Comparison of ENCODE assay signal across 21 cellular contexts in the genomic region with DNA sequence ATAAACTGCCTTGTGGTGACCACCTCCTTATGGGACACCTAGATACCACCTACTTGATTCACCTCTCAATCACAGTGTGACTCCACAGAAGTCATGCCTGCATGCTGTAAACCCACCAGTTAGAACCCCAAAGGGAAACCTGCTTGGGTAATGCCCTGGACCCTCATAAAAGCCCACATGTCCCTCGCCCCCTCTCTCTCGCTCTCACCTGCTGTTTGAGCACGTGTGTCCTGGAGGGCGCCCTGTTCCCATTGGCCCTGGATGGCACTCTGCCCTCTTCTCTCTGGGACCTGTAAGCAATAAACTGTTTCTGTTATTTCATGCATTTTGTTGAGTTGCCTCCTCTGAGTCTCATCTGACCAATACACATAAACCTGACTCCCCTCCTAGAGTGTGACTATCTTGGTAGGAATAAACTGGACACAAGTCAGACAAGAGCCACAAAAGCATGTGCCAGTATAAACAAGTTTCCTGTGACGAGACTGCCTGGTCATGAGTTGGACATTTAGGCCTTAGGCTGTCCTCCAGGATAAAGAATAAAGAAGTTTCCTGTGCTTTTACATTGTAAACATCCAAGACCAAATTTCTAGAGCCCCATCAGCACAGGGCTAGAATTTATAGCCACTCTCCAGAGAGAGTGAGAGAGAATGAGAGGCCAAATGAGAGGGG. TPM values are rescaled to one million over a fixed set of nuclear protein-coding genes. Genes with fewer than 3 reads are reported as not detected.
DNase-seq lines count a peak whose midpoint lies in the region; ATAC-seq, FAIRE-seq and TF ChIP-seq lines count a peak whose summit lies in the region.
"Had no signal": no experiment of that assay in that cellular context is flagged by ENCODE, and none has a peak within 500 bp of the region (broad histone marks: within the 10 kb centered on the region; RNA-seq: fewer than 3 reads in every experiment).

No MANE protein-coding gene starts in this region.

- H3K9me3 ChIP-seq in right atrium auricular region = peaks cover 0 to 15% of the 10 kb centered on the region in 2 donors
- H3K9me3 ChIP-seq: upper lobe of right lung had no signal

- no peak for ATAC-seq in left ventricle myocardium superior
- no peak for ATAC-seq in activated CD4-positive, CD25-positive, alpha-beta regulatory T cell treated with anti-CD3 and anti-CD28 coated beads, Interleukin-2, amount 50 U/mL, for 24 hours
- ATAC-seq: upper lobe of right lung had no signal

- H3K27me3 ChIP-seq in right atrium auricular region = no peaks in the 10 kb centered on the region
- peaks cover 3% of the 10 kb centered on the region for H3K27me3 ChIP-seq in bronchial epithelial cell (ENCODE audit: control insufficient read depth, insufficient read depth, low read length)
- H3K27me3 ChIP-seq: upper lobe of right lung had no signal

- no peaks in the 10 kb centered on the region for H3K4me1 ChIP-seq in right atrium auricular region

- no peak overlapping the region for H3K4me3 ChIP-seq in right atrium auricular region
- no peak overlapping the region for H3K4me3 ChIP-seq in bronchial epithelial cell (ENCODE audit: low read depth, low read length)
- H3K4me3 ChIP-seq: upper lobe of right lung had no signal

- DNase-seq in right atrium auricular region (ENCODE audit: low spot score) = no peak
- DNase-seq in left ventricle myocardium superior = no peak
- DNase-seq in bronchial epithelial cell (ENCODE audit: low read depth) = peak; percentile 53
- DNase-seq in left kidney (ENCODE audit: low read depth, low spot score) = peak; percentile 14
- no peak for DNase-seq in activated naive CD4-positive, alpha-beta T cell treated with Interleukin-2 at 50 U/mL for 16 hours
- no peak for DNase-seq in SK-N-DZ (ENCODE audit: low spot score)
- no peak for DNase-seq in NCI-H2196 (lab: John Stamatoyannopoulos, UW; ENCODE audit: unreplicated experiment)
- DNase-seq: activated CD4-positive, CD25-positive, alpha-beta regulatory T cell treated with anti-CD3 and anti-CD28 coated beads, Interleukin-2, amount 50 U/mL, for 72 hours; activated naive CD8-positive, alpha-beta T cell treated with anti-CD3 and anti-CD28 coated beads for 36 hours; hippocampal formation; NCI-H1417 treated with DMSO at 0.1 percent for 48 hours; NCI-H510A; nephron progenitor cell; OCI-M1; right cardiac atrium; stimulated activated CD4-positive, alpha-beta T cell treated with anti-CD3 and anti-CD28 coated beads, Interleukin-4, amount 100 ng/mL, for 24 hours; upper lobe of right lung had no signal

- peak; percentile 93 for FAIRE-seq in bronchial epithelial cell (lab: Jason Lieb, UNC)
- FAIRE-seq: H54 had no signal

- intact Hi-C loops in left ventricle myocardium superior (cut with micrococcal nuclease) = no loop called here

- H3K36me3 ChIP-seq in right atrium auricular region = no peaks in the 10 kb centered on the region
- no peaks in the 10 kb centered on the region for H3K36me3 ChIP-seq in bronchial epithelial cell (ENCODE audit: control insufficient read depth, insufficient read depth, low read length)
- H3K36me3 ChIP-seq: upper lobe of right lung had no signal

- peak overlapping the region; percentile 9 to 45 for H3K27ac ChIP-seq in right atrium auricular region
- H3K27ac ChIP-seq: upper lobe of right lung had no signal

- TF ChIP-seq CTCF in right atrium auricular region (IDR thresholded peaks at IDR 0.05) (no peak), bronchial epithelial cell (IDR thresholded peaks at IDR 0.05; ENCODE audit: insufficient read depth, low read length, severe bottlenecking) (no peak)

RNA-seq across cellular contexts. Expression of gene IFI27L2, which starts 8.6 kb away (rescaled TPM):
- 10 to 100 TPM; 42.9 to 85.1 TPM for total RNA-seq in right atrium auricular region
- 41.1 TPM for total RNA-seq in left ventricle myocardium superior
- total RNA-seq in bronchial epithelial cell = 44.5 and 124 TPM in 2 replicates
- polyA plus RNA-seq in SK-N-DZ (2014; cell fraction: cytosol; rRNA removed) = 11.7 and 29.6 TPM in 2 replicates
- polyA plus RNA-seq in SK-N-DZ (2014; cell fraction: nucleus; rRNA removed) = 11.0 and 13.2 TPM in 2 replicates

RNA-seq across cellular contexts. Expression of gene IFI27, which starts 10.3 kb away (rescaled TPM):
- total RNA-seq in right atrium auricular region = 100 to 1,000 TPM; 140 to 229 TPM
- total RNA-seq in left ventricle myocardium superior = 151 TPM
- 15.2 and 20.5 TPM in 2 replicates for total RNA-seq in bronchial epithelial cell
- not detected in 2 replicates for polyA plus RNA-seq in SK-N-DZ (2014; cell fraction: cytosol; rRNA removed)
- 2.1 and 3.0 TPM in 2 replicates for polyA plus RNA-seq in SK-N-DZ (2014; cell fraction: nucleus; rRNA removed)
- total RNA-seq: epithelial cell of proximal tubule had no signal
- polyA plus RNA-seq: IgD-negative memory B cell had no signal

RNA-seq across cellular contexts. Expression of gene IFI27L1, which starts 39.7 kb away (rescaled TPM):
- total RNA-seq in right atrium auricular region = 10 to 100 TPM; 13.8 to 21.1 TPM
- 9.7 TPM for total RNA-seq in left ventricle myocardium superior
- 8.7 and 13.1 TPM in 2 replicates for total RNA-seq in bronchial epithelial cell
- 21.3 and 23.2 TPM in 2 replicates for polyA plus RNA-seq in SK-N-DZ (2014; cell fraction: cytosol; rRNA removed)
- 17.4 and 17.5 TPM in 2 replicates for polyA plus RNA-seq in SK-N-DZ (2014; cell fraction: nucleus; rRNA removed)

RNA-seq across cellular contexts. Expression of gene DDX24, which starts 39.8 kb away (rescaled TPM):
- total RNA-seq in right atrium auricular region (100 to 1,000 TPM; 166 to 178 TPM), left ventricle myocardium superior (198 TPM), bronchial epithelial cell (62.2 and 65.8 TPM in 2 replicates)
- 76.0 and 87.2 TPM in 2 replicates for polyA plus RNA-seq in SK-N-DZ (2014; cell fraction: cytosol; rRNA removed)
- 46.3 and 55.4 TPM in 2 replicates for polyA plus RNA-seq in SK-N-DZ (2014; cell fraction: nucleus; rRNA removed)

RNA-seq across cellular contexts. Expression of gene PPP4R4, which starts 53.3 kb away (rescaled TPM):
- total RNA-seq in right atrium auricular region = under 1 TPM; 0.22 to 0.75 TPM
- total RNA-seq in left ventricle myocardium superior = 0.30 TPM
- total RNA-seq in bronchial epithelial cell = 14.0 and 23.8 TPM in 2 replicates
- 2.7 and 10.5 TPM in 2 replicates for polyA plus RNA-seq in SK-N-DZ (2014; cell fraction: cytosol; rRNA removed)
- polyA plus RNA-seq in SK-N-DZ (2014; cell fraction: nucleus; rRNA removed) = 5.9 and 8.7 TPM in 2 replicates

Comparison
In these comparisons a context has a peak if more than half of its experiments do, and no peak if none do; other contexts are left out.
1. DNase-seq: peak in bronchial epithelial cell (single experiment) and left kidney (single experiment); none in right atrium auricular region (single experiment), left ventricle myocardium superior (single experiment), activated naive CD4-positive, alpha-beta T cell treated with Interleukin-2 at 50 U/mL for 16 hours (single experiment), SK-N-DZ (single experiment) and NCI-H2196 (single experiment).